ENCODE assay signal across 21 cellular contexts in the genomic region with DNA sequence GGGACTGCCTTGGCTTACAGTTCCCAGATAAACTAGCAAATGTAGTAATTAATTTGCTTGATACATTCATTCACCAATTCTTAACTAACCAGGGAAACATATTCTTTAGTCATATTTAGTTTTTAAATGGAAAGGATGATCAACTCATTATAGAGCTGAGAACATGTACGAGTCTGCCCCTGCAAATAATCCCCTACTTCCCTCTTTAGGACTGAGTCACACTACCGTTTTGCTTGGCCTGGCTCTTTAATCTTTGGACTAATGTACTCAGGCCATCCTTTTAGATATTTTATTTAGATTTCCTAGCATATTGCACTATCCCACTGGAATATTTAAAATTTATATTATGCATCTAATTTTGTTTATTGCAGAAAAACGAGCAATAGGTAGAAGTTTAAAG.
DNase-seq lines count a peak whose midpoint lies in the region; ATAC-seq, FAIRE-seq and TF ChIP-seq lines count a peak whose summit lies in the region.
"Had no signal": no experiment of that assay in that cellular context is flagged by ENCODE, and none has a peak within 500 bp of the region (broad histone marks: within the 10 kb centered on the region; RNA-seq: fewer than 3 reads in every experiment).

No MANE protein-coding gene starts in this region.

- H3K4me3 ChIP-seq in Karpas-422 (ENCODE audit: low read length), result peak overlapping the region; percentile 15; the same call in 1 of the 2 replicates
- H3K4me3 ChIP-seq in bronchial epithelial cell (ENCODE audit: low read depth, low read length), result no peak overlapping the region
- no peak overlapping the region for H3K4me3 ChIP-seq in small intestine (ENCODE audit: low read depth in 1 of 2, low read length in 2 of 2)
- no peak overlapping the region for H3K4me3 ChIP-seq in vagina
- H3K4me3 ChIP-seq in psoas muscle, result no peak overlapping the region
- H3K4me3 ChIP-seq: A549, HAP-1 had no signal

- no peak for TF ChIP-seq POLR2A in vagina (IDR thresholded peaks at IDR 0.05)

- H3K27ac ChIP-seq in Karpas-422 (ENCODE audit: low read length) (peak overlapping the region; percentile 66), small intestine (ENCODE audit: low read depth in 1 of 2, low read length in 1 of 2) (no peak overlapping the region), vagina (no peak overlapping the region), psoas muscle (no peak overlapping the region)
- H3K27ac ChIP-seq: A549, C4-2B had no signal

- no peak for TF ChIP-seq CTCF in bronchial epithelial cell (IDR thresholded peaks at IDR 0.05; ENCODE audit: insufficient read depth, low read length, severe bottlenecking)
- no peak for TF ChIP-seq CTCF in vagina (IDR thresholded peaks at IDR 0.05)
- TF ChIP-seq CTCF in psoas muscle (IDR thresholded peaks at IDR 0.05), result no peak

- H3K36me3 ChIP-seq in Karpas-422 (ENCODE audit: insufficient read depth, low read length) (no peaks in the 10 kb centered on the region), bronchial epithelial cell (ENCODE audit: control insufficient read depth, insufficient read depth, low read length) (no peaks in the 10 kb centered on the region), small intestine (ENCODE audit: control insufficient read depth in 2 of 2, insufficient read depth in 2 of 2, low read length in 2 of 2) (no peaks in the 10 kb centered on the region), vagina (no peaks in the 10 kb centered on the region), psoas muscle (ENCODE audit: insufficient read depth in 1 of 2, low read depth in 1 of 2) (no peaks in the 10 kb centered on the region)
- H3K36me3 ChIP-seq: BE2C, HAP-1 had no signal

- H3K4me2 ChIP-seq in Karpas-422 (ENCODE audit: low read depth, low read length, poor library complexity, severe bottlenecking), result peak overlapping the region; percentile 67
- H3K4me2 ChIP-seq: A549 had no signal

- no peaks in the 10 kb centered on the region for H3K27me3 ChIP-seq in Karpas-422 (ENCODE audit: low read length)
- H3K27me3 ChIP-seq in bronchial epithelial cell (ENCODE audit: control insufficient read depth, insufficient read depth, low read length), result no peaks in the 10 kb centered on the region
- no peaks in the 10 kb centered on the region for H3K27me3 ChIP-seq in small intestine (ENCODE audit: control insufficient read depth in 2 of 2, insufficient read depth in 2 of 2, low read length in 2 of 2)
- H3K27me3 ChIP-seq in vagina, result no peaks in the 10 kb centered on the region
- H3K27me3 ChIP-seq in psoas muscle (ENCODE audit: insufficient read depth in 3 of 3, low read length in 2 of 3), result no peaks in the 10 kb centered on the region

- no peaks in the 10 kb centered on the region for H4K20me1 ChIP-seq in Karpas-422 (ENCODE audit: insufficient read depth, low read depth, low read length)

- intact Hi-C loops in vagina (cut with DNase I), result no loop called here
- intact Hi-C loops in psoas muscle (cut with DNase I), result no loop called here

- H3K4me1 ChIP-seq in Karpas-422 (ENCODE audit: low read length) (peaks cover 50% of the 10 kb centered on the region), small intestine (ENCODE audit: control insufficient read depth in 2 of 2, insufficient read depth in 1 of 2, low read depth in 1 of 2, low read length in 1 of 2) (no peaks in the 10 kb centered on the region), vagina (no peaks in the 10 kb centered on the region), psoas muscle (no peaks in the 10 kb centered on the region)
- H3K4me1 ChIP-seq: A549, BE2C, HAP-1 had no signal

- FAIRE-seq in bronchial epithelial cell (lab: Jason Lieb, UNC) (no peak), small intestine (lab: Jason Lieb, UNC) (no peak)
- FAIRE-seq: A549, D721Med, G401.6, GM12891, H1 had no signal

- no peaks in the 10 kb centered on the region for H3K9me2 ChIP-seq in Karpas-422 (replicated peaks; ENCODE audit: insufficient read depth, low read length)

- ATAC-seq in psoas muscle, result no peak
- no peak for ATAC-seq in GM18502 (IDR thresholded peaks at IDR 0.05; ENCODE audit: poor library complexity, unreplicated experiment)
- ATAC-seq: A549; CD8-positive, alpha-beta T cell had no signal

- H3K79me2 ChIP-seq in Karpas-422 (ENCODE audit: low read length), result no peaks in the 10 kb centered on the region

- no peak overlapping the region for H3K9ac ChIP-seq in Karpas-422 (ENCODE audit: low read length)

- DNase-seq in Karpas-422 (peak; percentile 81), MV-4-11 (lab: John Stamatoyannopoulos, UW) (peak; percentile 44), bronchial epithelial cell (ENCODE audit: low read depth) (peak; percentile 43), small intestine (peak; percentile 50), vagina (ENCODE audit: extremely low spot score in 2 of 2) (no peak), psoas muscle (no peak)
- DNase-seq: BE2C; CD8-positive, alpha-beta T cell; COR-L47; DMS153; DMS79 treated with DMSO at 0.1 percent for 48 hours; EL; IMR-90 had no signal

- 34 to 47% (median 34%) methylated on average over 3 of the region's 3 CpGs for WGBS in small intestine, 3 donors
- WGBS in psoas muscle, 3 donors, result 45 to 54% (median 50%) methylated on average over 3 of the region's 3 CpGs

- H3K9me3 ChIP-seq in Karpas-422 (ENCODE audit: low read length) (no peaks in the 10 kb centered on the region), small intestine (ENCODE audit: control insufficient read depth, low read depth) (no peaks in the 10 kb centered on the region), vagina (no peaks in the 10 kb centered on the region), psoas muscle (no peaks in the 10 kb centered on the region)
- H3K9me3 ChIP-seq: A549, BE2C, HAP-1 had no signal

- peak overlapping the region; percentile 48 for H2AFZ ChIP-seq in Karpas-422 (ENCODE audit: low read length)

Comparison
In these comparisons a context has a peak if more than half of its experiments do, and no peak if none do; other contexts are left out.
1. DNase-seq: peak in Karpas-422 (single experiment), MV-4-11 (single experiment), bronchial epithelial cell (single experiment) and small intestine (single experiment); none in vagina (0 of 2) and psoas muscle (0 of 2).